In genomic region chr3:101573449-101574387, GRCh38 we compare ENCODE assay signal across 8 cellular contexts. TPM values are rescaled to one million over a fixed set of nuclear protein-coding genes. Genes with fewer than 3 reads are reported as not detected.
DNase-seq lines count a peak whose midpoint lies in the region; ATAC-seq and TF ChIP-seq lines count a peak whose summit lies in the region.

Gene PCNP, plus strand, starts transcription at chr3:101574180. Its CDS starts 36 bp downstream, at chr3:101574216.

- H3K9me3 Mint-ChIP-seq in activated T-cell treated with anti-CD3 and anti-CD28 coated beads, Interleukin-2, amount 50 U/mL, for 72 hours: no peaks in the 10 kb centered on the region
- H3K9me3 Mint-ChIP-seq in stimulated activated effector memory CD8-positive, alpha-beta T cell treated with anti-CD3 and anti-CD28 coated beads, Interleukin-12 subunit alpha, Interleukin-12 subunit beta, amount 100 ng/mL, for 72 hours: no peaks in the 10 kb centered on the region

- H3K36me3 ChIP-seq in KMS-11 (ENCODE audit: insufficient read depth) (no peaks in the 10 kb centered on the region), Peyer's patch (peaks cover 0 to 5% (median 0%) of the 10 kb centered on the region in 3 donors), esophagus muscularis mucosa (peaks cover 0 to 12% (median 10%) of the 10 kb centered on the region in 4 donors)

- H3K4me1 ChIP-seq in KMS-11 (ENCODE audit: low read depth, poor library complexity, severe bottlenecking) (peaks cover 27% of the 10 kb centered on the region), Peyer's patch (peaks cover 0 to 27% (median 4%) of the 10 kb centered on the region in 4 donors), esophagus muscularis mucosa (peaks cover 32 to 47% (median 45%) of the 10 kb centered on the region in 4 donors)

- H3K27me3 ChIP-seq in KMS-11 (ENCODE audit: insufficient read depth, low read depth) (no peaks in the 10 kb centered on the region), Peyer's patch (no peaks in the 10 kb centered on the region), esophagus muscularis mucosa (no peaks in the 10 kb centered on the region)

- ATAC-seq in GM21723 (IDR thresholded peaks at IDR 0.05; ENCODE audit: unreplicated experiment): peak; percentile 88
- peak; percentile 85 to 87 for ATAC-seq in activated T-cell treated with anti-CD3 and anti-CD28 coated beads, Interleukin-2, amount 50 U/mL, for 72 hours (replicated peaks in 1 of 2)
- peak; percentile 90 for ATAC-seq in stimulated activated effector memory CD8-positive, alpha-beta T cell treated with anti-CD3 and anti-CD28 coated beads, Interleukin-12 subunit alpha, Interleukin-12 subunit beta, amount 100 ng/mL, for 72 hours

- no peaks in the 10 kb centered on the region for H3K9me3 ChIP-seq in Peyer's patch
- H3K9me3 ChIP-seq in esophagus muscularis mucosa: no peaks in the 10 kb centered on the region

- peak within 1 kb of the TSS; percentile 97 for H3K27ac Mint-ChIP-seq in activated T-cell treated with anti-CD3 and anti-CD28 coated beads, Interleukin-2, amount 50 U/mL, for 72 hours
- H3K27ac Mint-ChIP-seq in stimulated activated effector memory CD8-positive, alpha-beta T cell treated with anti-CD3 and anti-CD28 coated beads, Interleukin-12 subunit alpha, Interleukin-12 subunit beta, amount 100 ng/mL, for 72 hours: peak within 1 kb of the TSS; percentile 99

- H3K4me3 ChIP-seq in KMS-11 (IDR thresholded peaks at IDR 0.05; ENCODE audit: insufficient read depth, low read depth, low read length) (peak within 1 kb of the TSS; percentile 54), Peyer's patch (peak within 1 kb of the TSS; percentile 70 to 92 (median 84)), esophagus muscularis mucosa (peak within 1 kb of the TSS; percentile 72 to 93 (median 83))

- H3K9ac ChIP-seq in KMS-11: peak within 1 kb of the TSS; percentile 97

- H3K27ac ChIP-seq in KMS-11 (peak within 1 kb of the TSS; percentile 94), Peyer's patch (peak within 1 kb of the TSS; percentile 91 to 99 (median 96)), esophagus muscularis mucosa (replicated peaks in 1 of 4) (peak within 1 kb of the TSS; percentile 95 to 99 (median 98))

- peaks cover 7 to 18% of the 10 kb centered on the region in 2 donors for H3K36me3 Mint-ChIP-seq in activated T-cell treated with anti-CD3 and anti-CD28 coated beads, Interleukin-2, amount 50 U/mL, for 72 hours (ENCODE audit: insufficient read depth in 2 of 2)
- H3K36me3 Mint-ChIP-seq in stimulated activated effector memory CD8-positive, alpha-beta T cell treated with anti-CD3 and anti-CD28 coated beads, Interleukin-12 subunit alpha, Interleukin-12 subunit beta, amount 100 ng/mL, for 72 hours: peaks cover 60% of the 10 kb centered on the region

- no peaks in the 10 kb centered on the region for H3K27me3 Mint-ChIP-seq in activated T-cell treated with anti-CD3 and anti-CD28 coated beads, Interleukin-2, amount 50 U/mL, for 72 hours (ENCODE audit: low read depth)

- peak within 1 kb of the TSS; percentile 80 for H3K4me2 ChIP-seq in KMS-11

- H2AFZ ChIP-seq in KMS-11 (ENCODE audit: low read depth): peak within 1 kb of the TSS; percentile 73

- TF ChIP-seq CTCF in KMS-11 (conservative IDR thresholded peaks at IDR 0.05; ENCODE audit: low read depth, low read length): peak; percentile 98
- TF ChIP-seq CTCF in Peyer's patch (IDR thresholded peaks at IDR 0.05): peak; percentile 83 to 97 (median 95)
- TF ChIP-seq CTCF in esophagus muscularis mucosa (IDR thresholded peaks at IDR 0.05): peak; percentile 92 to 94 (median 92)

- WGBS in esophagus muscularis mucosa: 4% methylated on average over 24 of the region's 47 CpGs

- no peak for TF ChIP-seq EP300 in esophagus muscularis mucosa (IDR thresholded peaks at IDR 0.05)

- TF ChIP-seq POLR2A in Peyer's patch (IDR thresholded peaks at IDR 0.05): peak; percentile 73 to 83
- TF ChIP-seq POLR2A in esophagus muscularis mucosa (IDR thresholded peaks at IDR 0.05; ENCODE audit: low read depth): peak; percentile 71

- no peaks in the 10 kb centered on the region for H4K20me1 ChIP-seq in KMS-11 (ENCODE audit: insufficient read depth)

- DNase-seq in DMS79 (lab: John Stamatoyannopoulos, UW) (peak; percentile 97), Peyer's patch (peak; percentile 99), esophagus muscularis mucosa (ENCODE audit: extremely low spot score) (peak; percentile 99), myocyte (ENCODE audit: low read depth) (peak; percentile 100)
- peak; percentile 99 to 100 for DNase-seq in activated T-cell treated with anti-CD3 and anti-CD28 coated beads, Interleukin-2, amount 50 U/mL, for 72 hours
- peak; percentile 98 to 100 for DNase-seq in stimulated activated effector memory CD8-positive, alpha-beta T cell treated with anti-CD3 and anti-CD28 coated beads, Interleukin-12 subunit alpha, Interleukin-12 subunit beta, amount 100 ng/mL, for 72 hours (ENCODE audit: low spot score in 2 of 2)

- H3K4me3 Mint-ChIP-seq in activated T-cell treated with anti-CD3 and anti-CD28 coated beads, Interleukin-2, amount 50 U/mL, for 72 hours: peak within 1 kb of the TSS; percentile 85 to 93
- H3K4me3 Mint-ChIP-seq in stimulated activated effector memory CD8-positive, alpha-beta T cell treated with anti-CD3 and anti-CD28 coated beads, Interleukin-12 subunit alpha, Interleukin-12 subunit beta, amount 100 ng/mL, for 72 hours: peak within 1 kb of the TSS; percentile 87

- peaks cover 80% of the 10 kb centered on the region for H3K4me1 Mint-ChIP-seq in activated T-cell treated with anti-CD3 and anti-CD28 coated beads, Interleukin-2, amount 50 U/mL, for 72 hours (ENCODE audit: low read depth)
- H3K4me1 Mint-ChIP-seq in stimulated activated effector memory CD8-positive, alpha-beta T cell treated with anti-CD3 and anti-CD28 coated beads, Interleukin-12 subunit alpha, Interleukin-12 subunit beta, amount 100 ng/mL, for 72 hours: peaks cover 37% of the 10 kb centered on the region

- H3K79me2 ChIP-seq in KMS-11 (ENCODE audit: insufficient read depth, low read depth): peaks cover 43% of the 10 kb centered on the region

- intact Hi-C loops in esophagus muscularis mucosa (cut with DNase I): loop anchor here (2.0 to 10.0 kb wide), 2 partner anchors 59 to 619 kb away; no protein-coding TSS in a partner anchor

RNA-seq across cellular contexts. Expression of gene PCNP, which starts in this region (rescaled TPM):
- total RNA-seq in Peyer's patch (100 to 1,000 TPM in 1 of 4 donors, 10 to 100 TPM in 3; 61.9 to 106 (median 69.8) TPM), esophagus muscularis mucosa (100 to 1,000 TPM; 105 to 186 (median 124) TPM), myocyte (57.4 and 58.0 TPM in 2 replicates)
- 100 to 1,000 TPM; 211 to 242 TPM for total RNA-seq in activated T-cell treated with anti-CD3 and anti-CD28 coated beads, Interleukin-2, amount 50 U/mL, for 72 hours
- polyA plus RNA-seq in myocyte (2012): 70.3 TPM

Comparison
In these comparisons a context has a peak if more than half of its experiments do, and no peak if none do; other contexts are left out.
1. Peak in every context shown above with its lines: DNase-seq, ATAC-seq, H3K4me3 ChIP-seq and H3K27ac ChIP-seq.